In the genomic region with DNA sequence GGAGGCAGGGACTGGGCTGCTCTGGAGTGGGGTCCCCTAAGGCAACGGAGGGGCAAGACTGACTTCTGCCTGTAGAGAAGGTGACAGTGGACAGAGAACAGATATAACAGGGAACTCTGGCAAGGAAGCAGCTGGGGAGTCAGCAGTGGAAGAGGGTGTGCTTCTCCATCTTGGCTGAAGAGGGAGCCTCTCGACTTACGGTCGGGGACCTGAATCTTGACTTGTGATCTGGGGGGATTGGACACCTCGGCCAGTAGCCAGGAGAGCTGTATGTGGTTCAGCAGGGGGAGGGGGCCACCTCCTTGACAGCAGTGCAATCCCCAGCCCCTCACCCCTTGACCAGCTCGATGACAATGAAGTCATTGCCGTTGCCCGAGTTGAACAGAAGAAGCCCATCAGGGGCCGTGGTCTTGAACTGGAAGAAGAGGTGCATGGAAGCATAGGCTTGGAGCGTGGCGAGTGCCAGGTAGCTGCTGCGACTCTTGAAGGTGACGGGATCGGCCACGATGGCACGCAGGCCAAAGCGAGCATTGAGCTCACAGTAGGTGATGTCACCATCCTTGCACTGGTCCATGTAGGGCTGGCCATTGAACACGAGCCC, we compare ENCODE assay signal across 8 cellular contexts.
DNase-seq lines count a peak whose midpoint lies in the region; ATAC-seq and TF ChIP-seq lines count a peak whose summit lies in the region.

No MANE protein-coding gene starts in this region.

- ATAC-seq in gastroesophageal sphincter (no peak), GM18873 (IDR thresholded peaks at IDR 0.05; ENCODE audit: low FRiP score, unreplicated experiment) (no peak), GM18868 (IDR thresholded peaks at IDR 0.05; ENCODE audit: unreplicated experiment) (no peak)

- no peaks in the 10 kb centered on the region for H3K36me3 ChIP-seq in breast epithelium
- no peaks in the 10 kb centered on the region for H3K36me3 ChIP-seq in OCI-LY1 (ENCODE audit: insufficient read depth, low read length)
- no peaks in the 10 kb centered on the region for H3K36me3 ChIP-seq in transverse colon
- no peaks in the 10 kb centered on the region for H3K36me3 ChIP-seq in gastroesophageal sphincter

- no peak overlapping the region for H3K4me2 ChIP-seq in OCI-LY1 (ENCODE audit: low read length)

- no peaks in the 10 kb centered on the region for H3K9me3 ChIP-seq in breast epithelium
- H3K9me3 ChIP-seq in OCI-LY1 (ENCODE audit: low read length): no peaks in the 10 kb centered on the region
- H3K9me3 ChIP-seq in transverse colon: no peaks in the 10 kb centered on the region
- H3K9me3 ChIP-seq in gastroesophageal sphincter: no peaks in the 10 kb centered on the region

- WGBS in transverse colon (ENCODE audit: low coverage in 1 of 2), 2 donors: 40 to 67% methylated on average over 2 to 18 of the region's 18 CpGs
- WGBS in gastroesophageal sphincter (ENCODE audit: low coverage in 1 of 2), 2 donors: 14 to 62% methylated on average over 1 to 16 of the region's 18 CpGs

- no peaks in the 10 kb centered on the region for H4K20me1 ChIP-seq in OCI-LY1 (ENCODE audit: insufficient read depth, low read length)

- H3K4me3 Mint-ChIP-seq in MCF 10A (ENCODE audit: unreplicated experiment): no peak overlapping the region

- no peaks in the 10 kb centered on the region for H3K9me3 Mint-ChIP-seq in MCF 10A (ENCODE audit: unreplicated experiment)

- TF ChIP-seq CTCF in MCF 10A (IDR thresholded peaks at IDR 0.05; ENCODE audit: unreplicated experiment) (peak; percentile 25), breast epithelium (IDR thresholded peaks at IDR 0.05) (no peak), OCI-LY1 (IDR thresholded peaks at IDR 0.05; ENCODE audit: low read length) (peak; percentile 57), fibroblast of villous mesenchyme (IDR thresholded peaks at IDR 0.05; ENCODE audit: insufficient read depth, low read depth, low read length) (peak; percentile 57), transverse colon (IDR thresholded peaks at IDR 0.05) (peak in 4 of 5 experiments; percentile 34 to 45 (median 38)), gastroesophageal sphincter (IDR thresholded peaks at IDR 0.05) (peak in 2 of 4 experiments; percentile 16 to 28)

- in situ Hi-C loops in transverse colon (cut with MboI; ENCODE audit: low pct_ligation_motif_present in 1 of 4, low pct_unique_long_range_greater_than_20kb in 1 of 4, low sequenced_read_pairs in 3 of 4): loop anchor here in 1 of 4 donors (10.0 kb wide), 1 partner anchor 106 kb away; no protein-coding TSS in a partner anchor

- H3K4me1 Mint-ChIP-seq in MCF 10A (ENCODE audit: insufficient read depth, unreplicated experiment): no peaks in the 10 kb centered on the region

- peaks cover 11% of the 10 kb centered on the region for H3K27me3 Mint-ChIP-seq in MCF 10A (ENCODE audit: insufficient read depth, unreplicated experiment)

- no peak overlapping the region for H3K9ac ChIP-seq in OCI-LY1 (ENCODE audit: low read length)

- no peak overlapping the region for H2AFZ ChIP-seq in OCI-LY1 (ENCODE audit: low read length)

- no peaks in the 10 kb centered on the region for H3K27me3 ChIP-seq in breast epithelium
- no peaks in the 10 kb centered on the region for H3K27me3 ChIP-seq in OCI-LY1 (ENCODE audit: insufficient read depth, low read length)
- H3K27me3 ChIP-seq in transverse colon: peaks cover under 1% of the 10 kb centered on the region
- H3K27me3 ChIP-seq in gastroesophageal sphincter: peaks cover 21% of the 10 kb centered on the region

- no peak overlapping the region for H3K27ac ChIP-seq in breast epithelium
- H3K27ac ChIP-seq in OCI-LY1 (ENCODE audit: low read depth, low read length, poor library complexity, severe bottlenecking): no peak overlapping the region
- no peak overlapping the region for H3K27ac ChIP-seq in transverse colon
- no peak overlapping the region for H3K27ac ChIP-seq in gastroesophageal sphincter

- no peaks in the 10 kb centered on the region for H3K36me3 Mint-ChIP-seq in MCF 10A (ENCODE audit: insufficient read depth, unreplicated experiment)

- H3K4me1 ChIP-seq in breast epithelium (no peaks in the 10 kb centered on the region), OCI-LY1 (ENCODE audit: insufficient read depth, low read length, severe bottlenecking) (no peaks in the 10 kb centered on the region), transverse colon (peaks cover 0 to 3% (median 0%) of the 10 kb centered on the region in 4 donors), gastroesophageal sphincter (peaks cover 0 to 8% (median 2%) of the 10 kb centered on the region in 3 donors)

- POLR2A ChIA-PET in MCF 10A (lab: Yijun Ruan, JAX): interaction anchor here (1.3 kb wide), 1 partner anchor 202 kb away, joined by 4 read pairs; no protein-coding TSS in a partner anchor

- CTCF ChIA-PET in MCF 10A (lab: Yijun Ruan, JAX): interaction anchor here (0.6 to 10.0 kb wide), 32 partner anchors 9 to 298 kb away, joined by 3 to 167 read pairs (median 4); a partner anchor contains a TSS

- no peaks in the 10 kb centered on the region for H3F3A ChIP-seq in OCI-LY1 (ENCODE audit: insufficient read depth, low read length)

- intact Hi-C loops in MCF 10A (cut with micrococcal nuclease) (loop anchor here (5.0 kb wide), 1 partner anchor 294 kb away; a partner anchor contains a TSS), breast epithelium (cut with DNase I; ENCODE audit: low total_unique reads) (no loop called here), transverse colon (cut with DNase I; ENCODE audit: low total_unique reads) (loop anchor here (2.0 kb wide), 1 partner anchor 90 kb away; no protein-coding TSS in a partner anchor)

- TF ChIP-seq EP300 in transverse colon (IDR thresholded peaks at IDR 0.05; ENCODE audit: low read depth) (no peak), gastroesophageal sphincter (IDR thresholded peaks at IDR 0.05) (no peak)

- no TSS peak for BruUV-seq in MCF 10A (replicated peaks; lab: Mats Ljungman, UMichigan)

- no peaks in the 10 kb centered on the region for H3K79me2 ChIP-seq in OCI-LY1 (ENCODE audit: insufficient read depth, low read length)

- TF ChIP-seq POLR2A in breast epithelium (IDR thresholded peaks at IDR 0.05): no peak
- no peak for TF ChIP-seq POLR2A in transverse colon (IDR thresholded peaks at IDR 0.05)
- TF ChIP-seq POLR2A in gastroesophageal sphincter (IDR thresholded peaks at IDR 0.05): no peak

- DNase-seq in MCF 10A (ENCODE audit: unreplicated experiment) (peak; percentile 25), breast epithelium (ENCODE audit: low spot score in 2 of 2) (no peak), fibroblast of villous mesenchyme (ENCODE audit: low read depth) (peak; percentile 18), transverse colon (no peak)

- no peak overlapping the region for H3K27ac Mint-ChIP-seq in MCF 10A (ENCODE audit: low read depth, unreplicated experiment)

- H3K9me2 ChIP-seq in OCI-LY1 (ENCODE audit: low read depth, low read length): no peaks in the 10 kb centered on the region

- H3K4me3 ChIP-seq in breast epithelium (no peak overlapping the region), OCI-LY1 (ENCODE audit: low read depth, low read length, poor library complexity, severe bottlenecking) (no peak overlapping the region), fibroblast of villous mesenchyme (ENCODE audit: low read depth, low read length) (no peak overlapping the region), transverse colon (no peak overlapping the region), gastroesophageal sphincter (no peak overlapping the region)

Comparison
In these comparisons a context has a peak if more than half of its experiments do, and no peak if none do; other contexts are left out.
1. DNase-seq: peak in MCF 10A (single experiment) and fibroblast of villous mesenchyme (single experiment); none in breast epithelium (0 of 2) and transverse colon (single experiment).
2. CTCF ChIP-seq: peak in MCF 10A (single experiment), OCI-LY1 (single experiment), fibroblast of villous mesenchyme (single experiment) and transverse colon (4 of 5); none in breast epithelium (0 of 3).